Comparison of ENCODE assay signal across 9 cellular contexts in the genomic region with DNA sequence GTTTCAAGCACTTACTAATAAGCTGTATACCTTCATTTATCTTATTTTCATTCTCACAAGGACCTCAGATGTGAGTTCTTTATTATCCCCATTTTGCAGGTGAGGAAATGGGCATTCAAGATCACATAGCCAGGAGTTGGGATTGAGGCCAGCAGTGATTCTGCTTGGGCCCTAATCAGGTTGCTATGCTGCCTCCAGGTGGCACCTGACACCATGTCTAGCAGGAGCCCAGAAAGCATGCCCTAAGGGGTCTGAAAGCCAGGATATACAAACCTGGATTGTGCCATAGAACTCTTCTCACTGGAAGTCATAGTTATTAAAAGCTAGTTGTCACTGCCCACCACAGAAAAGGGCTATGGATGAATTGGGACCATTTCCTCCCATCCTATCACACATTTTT.
DNase-seq lines count a peak whose midpoint lies in the region; ATAC-seq and TF ChIP-seq lines count a peak whose summit lies in the region.
"Had no signal": no experiment of that assay in that cellular context is flagged by ENCODE, and none has a peak within 500 bp of the region (broad histone marks: within the 10 kb centered on the region; RNA-seq: fewer than 3 reads in every experiment).

No MANE protein-coding gene starts in this region.

- no peak overlapping the region for H3K27ac Mint-ChIP-seq in mesothelial cell of epicardium

- no peak overlapping the region for H2BK5ac ChIP-seq in mesenchymal stem cell (ENCODE audit: low read depth, low read length, poor library complexity, severe bottlenecking)

- in situ Hi-C loops in T47D (cut with HindIII; ENCODE audit: low pct_unique_long_range_greater_than_20kb, low sequenced_read_pairs) = no loop called here

- no peak overlapping the region for H2AFZ ChIP-seq in mesenchymal stem cell (ENCODE audit: low read depth, low read length)

- H2BK12ac ChIP-seq in mesenchymal stem cell (ENCODE audit: low read length in 2 of 2) = no peak overlapping the region

- ATAC-seq in HG02870 (IDR thresholded peaks at IDR 0.05; ENCODE audit: unreplicated experiment) = no peak
- ATAC-seq in GM18868 (IDR thresholded peaks at IDR 0.05; ENCODE audit: unreplicated experiment) = no peak

- no peak overlapping the region for H3K14ac ChIP-seq in mesenchymal stem cell (ENCODE audit: low read length in 2 of 2)

- H3K4me1 Mint-ChIP-seq in mesothelial cell of epicardium = peaks cover 9% of the 10 kb centered on the region

- peak overlapping the region; percentile 27 for H2AK5ac ChIP-seq in mesenchymal stem cell (ENCODE audit: low read length, severe bottlenecking)

- DNase-seq in Daoy (ENCODE audit: low read depth) (peak; percentile 37), NCI-H1092 (lab: John Stamatoyannopoulos, UW) (peak; percentile 6), T47D (ENCODE audit: low read depth in 1 of 2, low spot score in 1 of 2) (peak; percentile 8 to 78), mesenchymal stem cell (no peak), foreskin melanocyte (no peak), mesothelial cell of epicardium (ENCODE audit: low spot score in 2 of 2, unreplicated experiment in 2 of 2) (no peak)
- DNase-seq: activated CD4-positive, alpha-beta T cell treated with anti-CD3 and anti-CD28 coated beads, Interleukin-2, amount 50 U/mL, for 4 hours had no signal

- H3K23ac ChIP-seq in mesenchymal stem cell (ENCODE audit: low read length in 2 of 2) = no peak overlapping the region

- H3K9me3 ChIP-seq in mesenchymal stem cell (ENCODE audit: control insufficient read depth, low read length) = no peaks in the 10 kb centered on the region

- no peak overlapping the region for H2BK120ac ChIP-seq in mesenchymal stem cell (ENCODE audit: low read depth, low read length)

- H3K4me3 ChIP-seq in mesenchymal stem cell (ENCODE audit: insufficient read depth in 1 of 2, low read depth in 1 of 2, low read length in 2 of 2) = no peak overlapping the region

- no peaks in the 10 kb centered on the region for H3K79me1 ChIP-seq in mesenchymal stem cell (replicated peaks; ENCODE audit: low read length, poor library complexity, severe bottlenecking)

- TF ChIP-seq CTCF in mesothelial cell of epicardium (IDR thresholded peaks at IDR 0.05; ENCODE audit: unreplicated experiment) = no peak

- H3K9me3 Mint-ChIP-seq in mesothelial cell of epicardium = no peaks in the 10 kb centered on the region

- H3K36me3 ChIP-seq in mesenchymal stem cell (ENCODE audit: control insufficient read depth in 1 of 2, insufficient read depth in 2 of 2, low read depth in 1 of 2, low read length in 2 of 2) = no peaks in the 10 kb centered on the region

- H3K4me2 ChIP-seq in mesenchymal stem cell (ENCODE audit: low read length, poor library complexity, severe bottlenecking) = no peak overlapping the region

- H3K4ac ChIP-seq in mesenchymal stem cell (ENCODE audit: low read depth in 1 of 2, low read length in 2 of 2) = no peak overlapping the region

- no peak overlapping the region for H3K18ac ChIP-seq in mesenchymal stem cell (ENCODE audit: low read depth in 1 of 2, low read length in 2 of 2)

- no peak overlapping the region for H2BK15ac ChIP-seq in mesenchymal stem cell (ENCODE audit: low read depth, poor library complexity, severe bottlenecking)

- H3K27me3 ChIP-seq in mesenchymal stem cell (ENCODE audit: control insufficient read depth in 1 of 2, insufficient read depth in 1 of 2, low read length in 2 of 2) = peaks cover 0 to 6% of the 10 kb centered on the region in 2 experiments

- H3K27me3 Mint-ChIP-seq in mesothelial cell of epicardium (ENCODE audit: low read depth) = no peaks in the 10 kb centered on the region

- peak overlapping the region; percentile 39 for H4K91ac ChIP-seq in mesenchymal stem cell (ENCODE audit: low read length)

- H4K8ac ChIP-seq in mesenchymal stem cell (ENCODE audit: low read length) = no peak overlapping the region

- H3K36me3 Mint-ChIP-seq in mesothelial cell of epicardium = no peaks in the 10 kb centered on the region

- peaks cover 2% of the 10 kb centered on the region for H3K4me1 ChIP-seq in mesenchymal stem cell (ENCODE audit: control insufficient read depth, insufficient read depth, low read depth, low read length)

- H3K4me3 Mint-ChIP-seq in mesothelial cell of epicardium = no peak overlapping the region

- no peak overlapping the region for H3K9ac ChIP-seq in mesenchymal stem cell (ENCODE audit: low read length)

- no peak overlapping the region for H3K27ac ChIP-seq in mesenchymal stem cell (ENCODE audit: low read length, poor library complexity, severe bottlenecking)

Comparison
In these comparisons a context has a peak if more than half of its experiments do, and no peak if none do; other contexts are left out.
1. DNase-seq: peak in Daoy (single experiment), NCI-H1092 (single experiment) and T47D (2 of 2); none in mesenchymal stem cell (single experiment), foreskin melanocyte (single experiment) and mesothelial cell of epicardium (0 of 2).